16 cellular contexts compared by ENCODE assay signal in the genomic region with DNA sequence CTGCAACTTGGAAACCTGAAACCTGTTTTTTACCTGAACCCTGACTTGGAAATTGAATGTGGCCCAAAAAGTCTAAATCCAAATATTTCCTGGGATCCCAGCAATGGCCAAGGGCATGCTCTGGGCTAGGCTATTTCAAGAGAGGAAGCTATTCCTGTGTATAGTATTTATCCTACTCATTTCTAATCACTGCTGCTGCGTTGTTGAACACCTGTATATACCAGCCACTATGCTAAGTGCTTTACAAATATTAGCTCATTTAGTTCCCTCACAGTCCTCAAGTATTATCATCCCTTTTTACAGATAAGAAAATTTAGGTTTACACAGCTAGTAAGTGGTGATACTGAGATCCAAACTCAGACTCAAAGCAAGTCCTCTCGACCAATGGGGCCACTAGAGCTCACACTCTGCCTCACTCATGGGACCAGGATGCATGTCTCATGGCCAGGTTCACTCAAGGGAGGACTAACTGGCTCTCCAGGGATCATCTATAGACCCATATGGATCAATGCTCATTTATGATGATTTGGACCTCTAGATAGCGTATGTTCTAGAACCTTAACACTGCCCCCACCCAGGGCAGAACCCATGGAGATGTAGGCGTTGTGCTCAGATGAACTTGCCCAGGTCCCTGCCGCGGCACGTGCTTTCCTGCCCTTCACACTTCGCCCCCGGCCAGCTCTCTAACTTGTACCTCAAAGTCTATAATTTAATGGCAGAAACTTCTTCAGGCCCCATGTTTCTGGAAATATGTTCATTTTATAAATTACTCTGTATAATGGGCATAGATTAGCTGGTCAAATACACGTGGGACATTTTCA. TPM values are rescaled to one million over a fixed set of nuclear protein-coding genes. Genes with fewer than 3 reads are reported as not detected.
"Had no signal": no experiment of that assay in that cellular context is flagged by ENCODE, and none has a peak within 500 bp of the region (broad histone marks: within the 10 kb centered on the region; RNA-seq: fewer than 3 reads in every experiment).

No MANE protein-coding gene starts in this region.

- H3K4me3 Mint-ChIP-seq: activated naive CD4-positive, alpha-beta T cell treated with anti-CD3 and anti-CD28 coated beads, Interleukin-2, amount 10 ng/mL, durations not matched to agents 7 days and 5 days; endodermal cell; immature natural killer cell; natural killer cell treated with Interleukin-12 subunit alpha and Interleukin-12 subunit beta and Interleukin-15 and Interleukin-18, amount 100 ng/mL, for 72 hours; stimulated activated naive B cell treated with anti-CD40 and anti-IgM and Interleukin-4, amounts not matched to agents 10 μg/mL and 1 μg/mL and 100 μg/mL, for 72 hours had no signal

- H3K9me3 Mint-ChIP-seq: endodermal cell; immature natural killer cell; natural killer cell treated with Interleukin-12 subunit alpha and Interleukin-12 subunit beta and Interleukin-15 and Interleukin-18, amount 100 ng/mL, for 72 hours; stimulated activated naive B cell treated with anti-CD40 and anti-IgM and Interleukin-4, amounts not matched to agents 10 μg/mL and 1 μg/mL and 100 μg/mL, for 72 hours had no signal

- H3K36me3 ChIP-seq: adrenal gland, gastrocnemius medialis, heart left ventricle, right atrium auricular region, tibial artery, uterus had no signal

- H3K27ac ChIP-seq: adrenal gland, gastrocnemius medialis, heart left ventricle, right atrium auricular region, skin epidermis, tibial artery, uterus had no signal

- H3K27me3 Mint-ChIP-seq: activated naive CD4-positive, alpha-beta T cell treated with anti-CD3 and anti-CD28 coated beads, Interleukin-2, amount 10 ng/mL, durations not matched to agents 7 days and 5 days; natural killer cell treated with Interleukin-12 subunit alpha and Interleukin-12 subunit beta and Interleukin-15 and Interleukin-18, amount 100 ng/mL, for 72 hours; stimulated activated naive B cell treated with anti-CD40 and anti-IgM and Interleukin-4, amounts not matched to agents 10 μg/mL and 1 μg/mL and 100 μg/mL, for 72 hours had no signal

- ATAC-seq: gastrocnemius medialis had no signal

- H3K27me3 ChIP-seq: adrenal gland, gastrocnemius medialis, heart left ventricle, right atrium auricular region, tibial artery, uterus had no signal

- H3K4me1 ChIP-seq: adrenal gland, gastrocnemius medialis, right atrium auricular region, tibial artery, uterus had no signal

- H3K9me3 ChIP-seq: adrenal gland, gastrocnemius medialis, heart left ventricle, right atrium auricular region, tibial artery, uterus had no signal

- H3K36me3 Mint-ChIP-seq: immature natural killer cell; natural killer cell treated with Interleukin-12 subunit alpha and Interleukin-12 subunit beta and Interleukin-15 and Interleukin-18, amount 100 ng/mL, for 72 hours; stimulated activated naive B cell treated with anti-CD40 and anti-IgM and Interleukin-4, amounts not matched to agents 10 μg/mL and 1 μg/mL and 100 μg/mL, for 72 hours had no signal

- H3K27ac Mint-ChIP-seq: endodermal cell; immature natural killer cell; natural killer cell treated with Interleukin-12 subunit alpha and Interleukin-12 subunit beta and Interleukin-15 and Interleukin-18, amount 100 ng/mL, for 72 hours; stimulated activated naive B cell treated with anti-CD40 and anti-IgM and Interleukin-4, amounts not matched to agents 10 μg/mL and 1 μg/mL and 100 μg/mL, for 72 hours had no signal

- H3K4me1 Mint-ChIP-seq: endodermal cell, immature natural killer cell had no signal

- H3K4me3 ChIP-seq: adrenal gland, gastrocnemius medialis, heart left ventricle, right atrium auricular region, skin epidermis, tibial artery, uterus had no signal

- DNase-seq: activated naive CD4-positive, alpha-beta T cell treated with anti-CD3 and anti-CD28 coated beads, Interleukin-2, amount 10 ng/mL, durations not matched to agents 7 days and 5 days; endodermal cell; gastrocnemius medialis; heart left ventricle; immature natural killer cell; stimulated activated CD4-positive, alpha-beta T cell treated with anti-CD3 and anti-CD28 coated beads, Interleukin-15, amount 100 ng/mL, for 24 hours; stimulated activated CD4-positive, alpha-beta T cell treated with anti-CD3 and anti-CD28 coated beads, Interleukin-4, amount 100 ng/mL, for 1 hour; stimulated activated naive B cell treated with anti-CD40 and anti-IgM and Interleukin-4, amounts not matched to agents 10 μg/mL and 1 μg/mL and 100 μg/mL, for 72 hours; T1000; tibial artery; uterus had no signal

RNA-seq across cellular contexts. Expression of gene CCR4, which starts 2.6 kb away (rescaled TPM):
- total RNA-seq: epithelial cell of proximal tubule had no signal
